Comparison of ENCODE assay signal across 8 cellular contexts in genomic region chr17:29615492-29616299, GRCh38. TPM values are rescaled to one million over a fixed set of nuclear protein-coding genes. Genes with fewer than 3 reads are reported as not detected.
DNase-seq lines count a peak whose midpoint lies in the region; ATAC-seq and TF ChIP-seq lines count a peak whose summit lies in the region.

No MANE protein-coding gene starts in this region.

- H3K4me1 ChIP-seq in OCI-LY3 (ENCODE audit: low read length) (peaks cover 13% of the 10 kb centered on the region; the same call in 1 of the 2 replicates), fibroblast of lung (ENCODE audit: control insufficient read depth, extremely low read depth, insufficient read depth, low read length) (peaks cover 19% of the 10 kb centered on the region)

- H3K9me3 Mint-ChIP-seq in naive B cell, result no peaks in the 10 kb centered on the region
- no peaks in the 10 kb centered on the region for H3K9me3 Mint-ChIP-seq in stimulated activated effector memory CD8-positive, alpha-beta T cell treated with anti-CD3 and anti-CD28 coated beads, Interleukin-12 subunit alpha, Interleukin-12 subunit beta, amount 100 ng/mL, for 72 hours

- H3K9me3 ChIP-seq in OCI-LY3 (ENCODE audit: insufficient read depth, low read length) (no peaks in the 10 kb centered on the region), fibroblast of lung (ENCODE audit: control insufficient read depth, insufficient read depth, low read depth, low read length) (no peaks in the 10 kb centered on the region)

- peak overlapping the region; percentile 60 for H3K4me3 ChIP-seq in GM06990 (replicated peaks; ENCODE audit: low read depth, low read length)
- peak overlapping the region; percentile 64 for H3K4me3 ChIP-seq in OCI-LY3 (ENCODE audit: low read length)
- H3K4me3 ChIP-seq in fibroblast of lung (replicated peaks in 1 of 4; ENCODE audit: control extremely low read depth in 1 of 4, insufficient read depth in 1 of 4, low read depth in 3 of 4, low read length in 4 of 4), result peak overlapping the region in 2 of 4 experiments; percentile 22 to 40

- H3K9ac ChIP-seq in OCI-LY3 (ENCODE audit: low read length), result no peak overlapping the region
- no peak overlapping the region for H3K9ac ChIP-seq in fibroblast of lung (ENCODE audit: insufficient read depth, low read length)

- ATAC-seq in HG02970 (IDR thresholded peaks at IDR 0.05; ENCODE audit: low FRiP score, unreplicated experiment) (peak; percentile 62), naive B cell (ENCODE audit: low read depth in 2 of 2) (peak; percentile 48 to 53), HG03378 (IDR thresholded peaks at IDR 0.05; ENCODE audit: unreplicated experiment) (no peak)
- ATAC-seq in stimulated activated effector memory CD8-positive, alpha-beta T cell treated with anti-CD3 and anti-CD28 coated beads, Interleukin-12 subunit alpha, Interleukin-12 subunit beta, amount 100 ng/mL, for 72 hours, result peak; percentile 74

- no peak overlapping the region for H3K27ac ChIP-seq in OCI-LY3 (ENCODE audit: low read length)
- H3K27ac ChIP-seq in fibroblast of lung (ENCODE audit: insufficient read depth, low read length), result no peak overlapping the region

- H3K4me1 Mint-ChIP-seq in naive B cell, result peaks cover 21 to 47% (median 42%) of the 10 kb centered on the region in 3 donors
- peaks cover 41% of the 10 kb centered on the region for H3K4me1 Mint-ChIP-seq in stimulated activated effector memory CD8-positive, alpha-beta T cell treated with anti-CD3 and anti-CD28 coated beads, Interleukin-12 subunit alpha, Interleukin-12 subunit beta, amount 100 ng/mL, for 72 hours

- peak overlapping the region in 1 of 6 donors; percentile 64 for H3K27ac Mint-ChIP-seq in naive B cell
- H3K27ac Mint-ChIP-seq in stimulated activated effector memory CD8-positive, alpha-beta T cell treated with anti-CD3 and anti-CD28 coated beads, Interleukin-12 subunit alpha, Interleukin-12 subunit beta, amount 100 ng/mL, for 72 hours, result peak overlapping the region; percentile 84

- DNase-seq in GM06990 (ENCODE audit: extremely low read depth, insufficient read length), result peak; percentile 89
- peak; percentile 79 for DNase-seq in activated T-helper 9 cell treated with anti-CD3 and anti-CD28 coated beads, Interleukin-2, amount 50 U/mL, for 16 hours (ENCODE audit: low read depth)
- DNase-seq in fibroblast of lung (ENCODE audit: low read depth in 2 of 2), result peak; percentile 79 to 82
- peak; percentile 81 for DNase-seq in naive B cell
- DNase-seq in stimulated activated effector memory CD8-positive, alpha-beta T cell treated with anti-CD3 and anti-CD28 coated beads, Interleukin-12 subunit alpha, Interleukin-12 subunit beta, amount 100 ng/mL, for 72 hours (ENCODE audit: low spot score in 2 of 2), result peak; percentile 80 to 91

- H3K27me3 ChIP-seq in GM06990 (replicated peaks; ENCODE audit: control insufficient read depth, insufficient read depth, low read length), result peaks cover 2% of the 10 kb centered on the region
- no peaks in the 10 kb centered on the region for H3K27me3 ChIP-seq in OCI-LY3 (ENCODE audit: low read depth, low read length)
- no peaks in the 10 kb centered on the region for H3K27me3 ChIP-seq in fibroblast of lung (ENCODE audit: control insufficient read depth, insufficient read depth, low read length)

- peak overlapping the region; percentile 80 to 93 (median 88) for H3K4me3 Mint-ChIP-seq in naive B cell
- peak overlapping the region; percentile 82 for H3K4me3 Mint-ChIP-seq in stimulated activated effector memory CD8-positive, alpha-beta T cell treated with anti-CD3 and anti-CD28 coated beads, Interleukin-12 subunit alpha, Interleukin-12 subunit beta, amount 100 ng/mL, for 72 hours

- H3K79me2 ChIP-seq in OCI-LY3 (ENCODE audit: low read length) (no peaks in the 10 kb centered on the region), fibroblast of lung (ENCODE audit: control insufficient read depth, insufficient read depth, low read length) (no peaks in the 10 kb centered on the region)

- no peak overlapping the region for H2AFZ ChIP-seq in OCI-LY3 (ENCODE audit: low read depth, low read length)
- H2AFZ ChIP-seq in fibroblast of lung (ENCODE audit: low read length), result peak overlapping the region; percentile 51

- H4K20me1 ChIP-seq in OCI-LY3 (ENCODE audit: insufficient read depth, low read length) (peaks cover 6% of the 10 kb centered on the region), fibroblast of lung (ENCODE audit: control insufficient read depth, extremely low read depth, insufficient read depth, low read length) (no peaks in the 10 kb centered on the region)

- H3K4me2 ChIP-seq in OCI-LY3 (ENCODE audit: low read length), result peak overlapping the region; percentile 84
- peak overlapping the region; percentile 27 for H3K4me2 ChIP-seq in fibroblast of lung (ENCODE audit: extremely low read depth, insufficient read depth, low read length)

- H3K36me3 ChIP-seq in GM06990 (ENCODE audit: control insufficient read depth, insufficient read depth, low read length) (no peaks in the 10 kb centered on the region), OCI-LY3 (replicated peaks; ENCODE audit: low read depth, low read length) (peaks cover 4% of the 10 kb centered on the region), fibroblast of lung (ENCODE audit: control insufficient read depth, insufficient read depth, low read length) (no peaks in the 10 kb centered on the region)

- peaks cover 11 to 29% (median 16%) of the 10 kb centered on the region in 3 donors for H3K27me3 Mint-ChIP-seq in naive B cell

- no peak for TF ChIP-seq CTCF in GM06990 (IDR thresholded peaks at IDR 0.05; ENCODE audit: insufficient read depth, low read length, poor library complexity, severe bottlenecking)
- no peak for TF ChIP-seq CTCF in OCI-LY3 (IDR thresholded peaks at IDR 0.05; ENCODE audit: low read depth, low read length)
- TF ChIP-seq CTCF in fibroblast of lung (conservative IDR thresholded peaks at IDR 0.05 in 1 of 2, IDR thresholded peaks at IDR 0.05 in 1 of 2; ENCODE audit: low read depth in 1 of 2, low read length in 2 of 2), result no peak

- no peaks in the 10 kb centered on the region for H3K36me3 Mint-ChIP-seq in naive B cell
- peaks cover 22% of the 10 kb centered on the region for H3K36me3 Mint-ChIP-seq in stimulated activated effector memory CD8-positive, alpha-beta T cell treated with anti-CD3 and anti-CD28 coated beads, Interleukin-12 subunit alpha, Interleukin-12 subunit beta, amount 100 ng/mL, for 72 hours

RNA-seq across cellular contexts. Expression of gene CORO6, which starts 7.0 kb away (rescaled TPM):
- 9.8 and 19.3 TPM in 2 replicates for total RNA-seq in fibroblast of lung
- polyA plus RNA-seq in fibroblast of lung (7.0 and 8.0 TPM in 2 replicates), naive B cell (ENCODE audit: low read depth in 6 of 6) (under 1 TPM in 2 of 6 donors, not detected in 4; 0.12 to 0.13 TPM)
- polyA plus RNA-seq in fibroblast of lung (2012), result 5.4 and 6.0 TPM in 2 replicates
- 22.0 and 38.2 TPM in 2 replicates for polyA minus RNA-seq in fibroblast of lung (ENCODE audit: low replicate concordance)

RNA-seq across cellular contexts. Expression of gene ANKRD13B, which starts 22.8 kb away (rescaled TPM):
- 6.3 and 7.2 TPM in 2 replicates for total RNA-seq in fibroblast of lung
- 1.4 and 3.4 TPM in 2 replicates for polyA plus RNA-seq in fibroblast of lung
- polyA plus RNA-seq in fibroblast of lung (2012), result 2.8 and 5.8 TPM in 2 replicates
- polyA minus RNA-seq in fibroblast of lung (ENCODE audit: low replicate concordance), result 4.7 and 5.6 TPM in 2 replicates
- polyA plus RNA-seq in naive B cell (ENCODE audit: low read depth in 6 of 6), result not detected

RNA-seq across cellular contexts. Expression of gene GIT1, which starts 26.2 kb away (rescaled TPM):
- total RNA-seq in fibroblast of lung, result 20.1 and 22.9 TPM in 2 replicates
- polyA plus RNA-seq in fibroblast of lung (12.4 and 20.1 TPM in 2 replicates), naive B cell (ENCODE audit: low read depth in 6 of 6) (10 to 100 TPM in 1 of 6 donors, 1 to 10 TPM in 5; 1.6 to 12.9 (median 4.4) TPM)
- polyA plus RNA-seq in fibroblast of lung (2012), result 13.0 and 21.2 TPM in 2 replicates
- polyA minus RNA-seq in fibroblast of lung (ENCODE audit: low replicate concordance), result 17.9 and 37.3 TPM in 2 replicates

RNA-seq across cellular contexts. Expression of gene TP53I13, which starts 47.2 kb away (rescaled TPM):
- total RNA-seq in fibroblast of lung, result 49.1 and 51.5 TPM in 2 replicates
- 11.1 and 14.8 TPM in 2 replicates for polyA plus RNA-seq in fibroblast of lung
- 24.0 and 30.9 TPM in 2 replicates for polyA plus RNA-seq in fibroblast of lung (2012)
- polyA minus RNA-seq in fibroblast of lung (ENCODE audit: low replicate concordance), result 9.3 and 10.9 TPM in 2 replicates
- 10 to 100 TPM; 28.1 to 41.5 (median 38.4) TPM for polyA plus RNA-seq in naive B cell (ENCODE audit: low read depth in 6 of 6)

RNA-seq across cellular contexts. Expression of gene ABHD15, which starts 48.9 kb away (rescaled TPM):
- total RNA-seq in fibroblast of lung, result 5.6 and 11.9 TPM in 2 replicates
- 4.1 and 7.3 TPM in 2 replicates for polyA plus RNA-seq in fibroblast of lung
- polyA plus RNA-seq in fibroblast of lung (2012), result 4.3 and 8.5 TPM in 2 replicates
- 9.7 and 10.1 TPM in 2 replicates for polyA minus RNA-seq in fibroblast of lung (ENCODE audit: low replicate concordance)
- polyA plus RNA-seq in naive B cell (ENCODE audit: low read depth in 6 of 6), result 10 to 100 TPM; 15.1 to 45.2 (median 20.3) TPM
